8 cellular contexts compared by ENCODE assay signal in genomic region chr19:18007605-18007938, GRCh38. TPM values are rescaled to one million over a fixed set of nuclear protein-coding genes. Genes with fewer than 3 reads are reported as not detected.
DNase-seq lines count a peak whose midpoint lies in the region; ATAC-seq and TF ChIP-seq lines count a peak whose summit lies in the region.

No MANE protein-coding gene starts in this region.

- H3K36me3 Mint-ChIP-seq in activated naive CD4-positive, alpha-beta T cell treated with anti-CD3 and anti-CD28 coated beads, Interleukin-2, amount 10 ng/mL, durations not matched to agents 7 days and 5 days: peaks cover 32% of the 10 kb centered on the region

- intact Hi-C loops in sciatic nerve (cut with DNase I): loop anchor here (5.0 kb wide), 1 partner anchor 50 kb away; no protein-coding TSS in a partner anchor

- no peak for TF ChIP-seq CTCF in WI38 (IDR thresholded peaks at IDR 0.05; ENCODE audit: low read depth, low read length)

- peak overlapping the region; percentile 95 for H3K27ac Mint-ChIP-seq in activated naive CD4-positive, alpha-beta T cell treated with anti-CD3 and anti-CD28 coated beads, Interleukin-2, amount 10 ng/mL, durations not matched to agents 7 days and 5 days

- ATAC-seq in sciatic nerve (peak; percentile 47), HG03159 (IDR thresholded peaks at IDR 0.05; ENCODE audit: unreplicated experiment) (no peak), GM18861 (IDR thresholded peaks at IDR 0.05; ENCODE audit: unreplicated experiment) (no peak)

- H3K9me3 Mint-ChIP-seq in activated naive CD4-positive, alpha-beta T cell treated with anti-CD3 and anti-CD28 coated beads, Interleukin-2, amount 10 ng/mL, durations not matched to agents 7 days and 5 days: peaks cover 2% of the 10 kb centered on the region

- DNase-seq in activated naive CD4-positive, alpha-beta T cell treated with anti-CD3 and anti-CD28 coated beads, Interleukin-2, amount 10 ng/mL, durations not matched to agents 7 days and 5 days: no peak
- DNase-seq in activated naive CD4-positive, alpha-beta T cell treated with Interleukin-2 at 50 U/mL for 16 hours: no peak
- DNase-seq in globus pallidus (ENCODE audit: low spot score) (peak; percentile 71), sciatic nerve (ENCODE audit: low spot score) (no peak), NCI-H526 treated with DMSO at 0.1 percent for 48 hours (lab: John Stamatoyannopoulos, UW) (no peak)

- CTCF ChIA-PET in activated naive CD4-positive, alpha-beta T cell treated with anti-CD3 and anti-CD28 coated beads, Interleukin-2, amount 10 ng/mL, durations not matched to agents 7 days and 5 days (lab: Charles Lee): interaction anchor here (0.5 to 5.5 kb wide), 10 partner anchors 11 to 160 kb away, joined by 3 to 58 read pairs (median 4); partner anchors contain the start of gene PIK3R2

- peaks cover 3% of the 10 kb centered on the region for H3K27me3 Mint-ChIP-seq in activated naive CD4-positive, alpha-beta T cell treated with anti-CD3 and anti-CD28 coated beads, Interleukin-2, amount 10 ng/mL, durations not matched to agents 7 days and 5 days

- H3K4me1 Mint-ChIP-seq in activated naive CD4-positive, alpha-beta T cell treated with anti-CD3 and anti-CD28 coated beads, Interleukin-2, amount 10 ng/mL, durations not matched to agents 7 days and 5 days: peaks cover 52% of the 10 kb centered on the region

- peak overlapping the region; percentile 83 for H3K4me3 Mint-ChIP-seq in activated naive CD4-positive, alpha-beta T cell treated with anti-CD3 and anti-CD28 coated beads, Interleukin-2, amount 10 ng/mL, durations not matched to agents 7 days and 5 days

- peak overlapping the region; percentile 55 for H3K4me3 ChIP-seq in WI38 (ENCODE audit: low read depth, low read length)

RNA-seq across cellular contexts. Expression of gene ARRDC2, which starts 0.4 kb away (rescaled TPM):
- total RNA-seq in sciatic nerve: 38.2 TPM

RNA-seq across cellular contexts. Expression of gene KCNN1, which starts 40.7 kb away (rescaled TPM):
- total RNA-seq in sciatic nerve: 1.4 TPM
